10 cellular contexts compared by ENCODE assay signal in genomic region chr6:42140051-42140450, GRCh38. TPM values are rescaled to one million over a fixed set of nuclear protein-coding genes. Genes with fewer than 3 reads are reported as not detected.
DNase-seq lines count a peak whose midpoint lies in the region; ATAC-seq, FAIRE-seq and TF ChIP-seq lines count a peak whose summit lies in the region.
"Had no signal": no experiment of that assay in that cellular context is flagged by ENCODE, and none has a peak within 500 bp of the region (broad histone marks: within the 10 kb centered on the region; RNA-seq: fewer than 3 reads in every experiment).

No MANE protein-coding gene starts in this region.

- H3K79me1 ChIP-seq in IMR-90 (ENCODE audit: low read depth in 1 of 2, low read length in 2 of 2): peaks cover 0 to 64% of the 10 kb centered on the region in 2 experiments; a peak in 2 of 4 replicates

- TF ChIP-seq EP300 in HepG2 (IDR thresholded peaks at IDR 0.05; ENCODE audit: low read depth in 2 of 2, low read length in 2 of 2) (no peak), HepG2 (CRISPR knock-in tag; IDR thresholded peaks at IDR 0.05; ENCODE audit: borderline replicate concordance) (no peak)

- H3K23ac ChIP-seq in IMR-90 (ENCODE audit: low read depth, low read length): peak overlapping the region; percentile 74

- no peak for TF ChIP-seq CTCF in IMR-90 (conservative IDR thresholded peaks at IDR 0.05; ENCODE audit: low read depth, low read length)
- TF ChIP-seq CTCF in HepG2 (CRISPR knock-in tag; IDR thresholded peaks at IDR 0.05): no peak

- peak overlapping the region; percentile 71 for H3K4ac ChIP-seq in IMR-90 (ENCODE audit: low read depth, low read length)

- H3K9me3 ChIP-seq in IMR-90 (ENCODE audit: control insufficient read depth, insufficient read depth, low read length): no peaks in the 10 kb centered on the region
- H3K9me3 ChIP-seq in HepG2 (ENCODE audit: low read length): no peaks in the 10 kb centered on the region

- H3K4me3 ChIP-seq in ACC112 (ENCODE audit: low read depth, low read length) (peak overlapping the region; percentile 89; the same call in 1 of the 2 replicates), IMR-90 (ENCODE audit: insufficient read depth, low read depth, low read length) (no peak overlapping the region), HepG2 (replicated peaks in 1 of 3; ENCODE audit: insufficient read depth in 1 of 3, low read depth in 2 of 3, low read length in 3 of 3) (no peak overlapping the region)

- H3K27me3 ChIP-seq in ACC112 (ENCODE audit: insufficient read depth, low read length) (no peaks in the 10 kb centered on the region), IMR-90 (ENCODE audit: control insufficient read depth, insufficient read depth, low read length) (no peaks in the 10 kb centered on the region), HepG2 (ENCODE audit: control insufficient read depth in 1 of 2, insufficient read depth in 2 of 2, low read length in 2 of 2) (no peaks in the 10 kb centered on the region; a peak in 1 of 5 replicates)

- H3K9me1 ChIP-seq in IMR-90 (ENCODE audit: insufficient read depth, low read length): peaks cover 29% of the 10 kb centered on the region

- CTCF ChIA-PET in IMR-90 (lab: Yijun Ruan, JAX) (interaction anchor here (1.1 kb wide), 1 partner anchor 16 kb away, joined by 3 read pairs; no protein-coding TSS in a partner anchor), HepG2 (lab: Yijun Ruan, JAX; ENCODE audit: low intra/inter-chr PET ratio, low total read pairs) (no interaction called here)

- H4K91ac ChIP-seq in IMR-90 (ENCODE audit: insufficient read depth, low read depth, low read length): peak overlapping the region; percentile 17; the same call in 1 of the 2 replicates

- H3K4me2 ChIP-seq in IMR-90 (ENCODE audit: low read depth, low read length): no peak overlapping the region
- no peak overlapping the region for H3K4me2 ChIP-seq in HepG2 (ENCODE audit: low read depth, low read length)

- H2AFZ ChIP-seq in ACC112 (ENCODE audit: low read length, unreplicated experiment) (no peak overlapping the region), IMR-90 (replicated peaks; ENCODE audit: low read length, poor library complexity) (peak overlapping the region; percentile 53), HepG2 (ENCODE audit: low read length) (no peak overlapping the region)

- ATAC-seq in IMR-90 (ENCODE audit: low read depth): no peak
- no peak for ATAC-seq in HepG2

- 0 out of 3 replicates have a peak overlapping the region, but pooled peaks have one; percentile 39 for H2BK15ac ChIP-seq in IMR-90 (ENCODE audit: low read depth, low read length)

- H4K20me1 ChIP-seq in IMR-90 (ENCODE audit: insufficient read depth, low read length) (no peaks in the 10 kb centered on the region), HepG2 (ENCODE audit: insufficient read depth, low read length) (no peaks in the 10 kb centered on the region)

- 77% methylated on average over 3 of the region's 5 CpGs; no CpG with 5 or more reads in 1 of the 2 experiments for WGBS in IMR-90 (ENCODE audit: extremely low coverage in 2 of 2, insufficient read length in 1 of 2), 2 experiments
- 58% methylated on average over 5 of the region's 5 CpGs for WGBS in HepG2 (ENCODE audit: low lambda C conversion rate)

- peak overlapping the region; percentile 67 for H2AK9ac ChIP-seq in IMR-90 (replicated peaks; ENCODE audit: low read depth, low read length, poor library complexity)

- POLR2A ChIA-PET in IMR-90 (lab: Charles Lee; ENCODE audit: unreplicated experiment) (interaction anchor here (0.6 kb wide), 1 partner anchor 27 kb away, joined by 6 read pairs; no protein-coding TSS in a partner anchor), HepG2 (lab: Yijun Ruan, JAX) (interaction anchor here (0.8 to 4.1 kb wide), 2 partner anchors 33 to 41 kb away, joined by 3 to 23 read pairs; no protein-coding TSS in a partner anchor)

- peak overlapping the region; percentile 18; the same call in 1 of the 2 replicates for H3K27ac ChIP-seq in ACC112 (ENCODE audit: low read depth, low read length)
- H3K27ac ChIP-seq in IMR-90 (ENCODE audit: insufficient read depth, low read length): no peak overlapping the region
- no peak overlapping the region for H3K27ac ChIP-seq in HepG2 (ENCODE audit: extremely low read length, insufficient read depth, low read length)

- H2BK120ac ChIP-seq in IMR-90 (ENCODE audit: low read depth, low read length): peak overlapping the region; percentile 30; the same call in 1 of the 2 replicates

- H3K79me2 ChIP-seq in ACC112 (ENCODE audit: control insufficient read depth, insufficient read depth, low read length, unreplicated experiment) (peaks cover 41% of the 10 kb centered on the region), HepG2 (ENCODE audit: insufficient read depth, low read length) (no peaks in the 10 kb centered on the region)

- no peak overlapping the region for H3K56ac ChIP-seq in IMR-90 (ENCODE audit: extremely low read depth, insufficient read depth, low read length)

- BruUV-seq in IMR-90 (replicated peaks; lab: Mats Ljungman, UMichigan): no TSS peak
- BruUV-seq in HepG2 (replicated peaks; lab: Mats Ljungman, UMichigan): no TSS peak

- DNase-seq in IMR-90 (no peak), UCSD-AML1 (lab: John Stamatoyannopoulos, UW; ENCODE audit: unreplicated experiment) (peak; percentile 63), HepG2 (ENCODE audit: low spot score) (no peak), iPS-NIHi11 (ENCODE audit: low spot score) (no peak), dermis blood vessel endothelial cell (no peak)
- no peak for DNase-seq in activated CD4-positive, CD25-positive, alpha-beta regulatory T cell treated with anti-CD3 and anti-CD28 coated beads, Interleukin-2, amount 50 U/mL, for 72 hours
- no peak for DNase-seq in stimulated activated CD4-positive, alpha-beta T cell treated with anti-CD3 and anti-CD28 coated beads, Interleukin-1b, Interleukin-23, amount 100 ng/mL, for 48 hours
- DNase-seq: NCI-H526 treated with DMSO at 0.1 percent for 48 hours had no signal

- peak overlapping the region; percentile 26; the same call in 1 of the 2 replicates for H2BK20ac ChIP-seq in IMR-90 (ENCODE audit: low read depth, low read length)

- H3K36me3 ChIP-seq in ACC112 (ENCODE audit: insufficient read depth, low read length): no peaks in the 10 kb centered on the region
- H3K36me3 ChIP-seq in IMR-90 (ENCODE audit: control insufficient read depth, insufficient read depth, low read length): no peaks in the 10 kb centered on the region
- no peaks in the 10 kb centered on the region for H3K36me3 ChIP-seq in HepG2 (replicated peaks in 1 of 2; ENCODE audit: control insufficient read depth in 1 of 2, insufficient read depth in 2 of 2, low read length in 2 of 2)

- H3K14ac ChIP-seq in IMR-90 (replicated peaks; ENCODE audit: low read depth, low read length): 0 out of 2 replicates have a peak overlapping the region, but pooled peaks have one; percentile 20

- H3K18ac ChIP-seq in IMR-90 (ENCODE audit: low read depth, low read length): no peak overlapping the region

- TF ChIP-seq RAD21 in IMR-90 (IDR thresholded peaks at IDR 0.05; ENCODE audit: low read length) (no peak), HepG2 (CRISPR knock-in tag; IDR thresholded peaks at IDR 0.05) (no peak)

- intact Hi-C loops in IMR-90 (cut with micrococcal nuclease): no loop called here
- intact Hi-C loops in HepG2 (cut with micrococcal nuclease; ENCODE audit: unreplicated experiment): no loop called here

- H3K9ac ChIP-seq in IMR-90 (ENCODE audit: low read depth, low read length): no peak overlapping the region
- no peak overlapping the region for H3K9ac ChIP-seq in HepG2 (ENCODE audit: insufficient read depth, low read depth, low read length)

- peak overlapping the region; percentile 2 for H2BK5ac ChIP-seq in IMR-90 (ENCODE audit: low read depth, low read length, poor library complexity, severe bottlenecking)

- no peak for FAIRE-seq in HepG2 (lab: Jason Lieb, UNC)

- dilution Hi-C loops in IMR-90 (cut with HindIII; ENCODE audit: low sequenced_read_pairs, unreplicated experiment): no loop called here

- peak overlapping the region; percentile 56; the same call in 1 of the 2 replicates for H2AK5ac ChIP-seq in IMR-90 (ENCODE audit: low read depth, low read length)

- H3K4me1 ChIP-seq in ACC112 (ENCODE audit: control insufficient read depth, insufficient read depth, low read length, unreplicated experiment): peaks cover 55% of the 10 kb centered on the region
- peaks cover 24% of the 10 kb centered on the region for H3K4me1 ChIP-seq in IMR-90 (ENCODE audit: control insufficient read depth, insufficient read depth, low read length)
- H3K4me1 ChIP-seq in HepG2 (ENCODE audit: insufficient read depth, low read length): peaks cover 69% of the 10 kb centered on the region

- no peak overlapping the region for H4K5ac ChIP-seq in IMR-90 (ENCODE audit: low read depth, low read length)

- TF ChIP-seq POLR2A in IMR-90 (IDR thresholded peaks at IDR 0.05; ENCODE audit: low read depth, low read length): no peak
- TF ChIP-seq POLR2A in HepG2 (IDR thresholded peaks at IDR 0.05; ENCODE audit: insufficient read depth in 1 of 2, low read depth in 2 of 2, low read length in 2 of 2): no peak

- in situ Hi-C loops in IMR-90 (cut with MboI; ENCODE audit: low sequenced_read_pairs): no loop called here
- in situ Hi-C loops in HepG2 (cut with HindIII; ENCODE audit: extremely low pct_ligation_motif_present, low pct_unique_long_range_greater_than_20kb): no loop called here

- H4K8ac ChIP-seq in IMR-90 (ENCODE audit: low read depth in 2 of 2, low read length in 2 of 2): peak overlapping the region in 1 of 2 experiments; percentile 9; a peak in 1 of 4 replicates

RNA-seq across cellular contexts. Expression of gene C6orf132, which starts 2.4 kb away (rescaled TPM):
- total RNA-seq in IMR-90 (2012; rRNA removed) (0.72 and 1.1 TPM in 2 replicates), HepG2 (2016; rRNA removed; fragmentation: Illumina TruSeq; extraction: Trizol) (1.5 and 3.0 TPM in 2 replicates), dermis blood vessel endothelial cell (under 0.01 TPM in 1 of 2 replicates, not detected in the other)
- polyA plus RNA-seq in IMR-90 (2012; rRNA removed) (1.7 and 1.8 TPM in 2 replicates), HepG2 (2011; rRNA removed) (0.78 and 0.85 TPM in 2 replicates)
- polyA plus RNA-seq in IMR-90 (2012; cell fraction: cytosol; rRNA removed): 1.6 and 1.7 TPM in 2 replicates
- polyA plus RNA-seq in IMR-90 (2012; cell fraction: nucleus; rRNA removed; ENCODE audit: low replicate concordance): 3.0 and 3.3 TPM in 2 replicates
- total RNA-seq in HepG2 (2016; cell fraction: cytosol; rRNA removed; fragmentation: Illumina TruSeq; extraction: Trizol; ENCODE audit: low read depth): 3.8 and 6.3 TPM in 2 replicates
- total RNA-seq in HepG2 (2016; cell fraction: insoluble cytoplasmic fraction; rRNA removed; fragmentation: Illumina TruSeq; extraction: Trizol): 1.5 and 2.5 TPM in 2 replicates
- total RNA-seq in HepG2 (2016; cell fraction: membrane; rRNA removed; fragmentation: Illumina TruSeq; extraction: Trizol): 5.3 and 6.4 TPM in 2 replicates
- 0.78 and 1.4 TPM in 2 replicates for total RNA-seq in HepG2 (2016; cell fraction: nucleus; rRNA removed; fragmentation: Illumina TruSeq; extraction: Trizol)
- 0.46 and 0.76 TPM in 2 replicates for polyA plus RNA-seq in HepG2 (2011; cell fraction: cytosol; rRNA removed)
- 0.88 and 1.0 TPM in 2 replicates for polyA plus RNA-seq in HepG2 (2011; cell fraction: nucleus; rRNA removed)
- 0.83 and 1.1 TPM in 2 replicates for polyA plus RNA-seq in HepG2 (2012)
- 7.0 and 9.3 TPM in 2 replicates for polyA plus RNA-seq in HepG2 (2016; cell fraction: cytosol; fragmentation: Illumina TruSeq; extraction: Trizol; ENCODE audit: low read depth)
- polyA plus RNA-seq in HepG2 (2016; cell fraction: insoluble cytoplasmic fraction; fragmentation: Illumina TruSeq; extraction: Trizol; ENCODE audit: low read depth): 1.6 and 3.8 TPM in 2 replicates
- 6.1 and 6.6 TPM in 2 replicates for polyA plus RNA-seq in HepG2 (2016; cell fraction: membrane; fragmentation: Illumina TruSeq; extraction: Trizol; ENCODE audit: low read depth)
- polyA plus RNA-seq in HepG2 (2016; cell fraction: nucleus; fragmentation: Illumina TruSeq; extraction: Trizol; ENCODE audit: insufficient read depth, low read depth): 1.1 and 1.6 TPM in 2 replicates
- 0.30 and 0.56 TPM in 2 replicates for polyA minus RNA-seq in HepG2 (2011; rRNA and poly(A)+ RNA removed; ENCODE audit: low replicate concordance)
- 0.97 TPM in 1 of 2 replicates, not detected in the other for polyA minus RNA-seq in HepG2 (2011; cell fraction: cytosol; rRNA and poly(A)+ RNA removed)
- polyA minus RNA-seq in HepG2 (2011; cell fraction: nucleus; rRNA and poly(A)+ RNA removed): 0.50 and 0.64 TPM in 2 replicates

RNA-seq across cellular contexts. Expression of gene GUCA1A, which starts 33.1 kb away (rescaled TPM):
- total RNA-seq in IMR-90 (2012; rRNA removed): under 0.01 and 0.18 TPM in 2 replicates
- 0.32 and 0.34 TPM in 2 replicates for polyA plus RNA-seq in IMR-90 (2012; rRNA removed)
- polyA plus RNA-seq in IMR-90 (2012; cell fraction: cytosol; rRNA removed): 0.50 and 0.60 TPM in 2 replicates
- 0.12 and 0.18 TPM in 2 replicates for polyA plus RNA-seq in IMR-90 (2012; cell fraction: nucleus; rRNA removed; ENCODE audit: low replicate concordance)
- total RNA-seq in HepG2 (2016; rRNA removed; fragmentation: Illumina TruSeq; extraction: Trizol): not detected in 2 replicates
- total RNA-seq in HepG2 (2016; cell fraction: cytosol; rRNA removed; fragmentation: Illumina TruSeq; extraction: Trizol; ENCODE audit: low read depth): not detected in 2 replicates
- total RNA-seq in HepG2 (2016; cell fraction: insoluble cytoplasmic fraction; rRNA removed; fragmentation: Illumina TruSeq; extraction: Trizol): not detected in 2 replicates
- total RNA-seq in HepG2 (2016; cell fraction: membrane; rRNA removed; fragmentation: Illumina TruSeq; extraction: Trizol): not detected in 2 replicates
- total RNA-seq in HepG2 (2016; cell fraction: nucleus; rRNA removed; fragmentation: Illumina TruSeq; extraction: Trizol): not detected in 2 replicates
- not detected in 2 replicates for polyA plus RNA-seq in HepG2 (2011; rRNA removed)
- not detected in 2 replicates for polyA plus RNA-seq in HepG2 (2011; cell fraction: cytosol; rRNA removed)
- polyA plus RNA-seq in HepG2 (2011; cell fraction: nucleus; rRNA removed): not detected in 2 replicates
- polyA plus RNA-seq in HepG2 (2012): not detected in 2 replicates
- not detected in 2 replicates for polyA plus RNA-seq in HepG2 (2016; cell fraction: cytosol; fragmentation: Illumina TruSeq; extraction: Trizol; ENCODE audit: low read depth)
- polyA plus RNA-seq in HepG2 (2016; cell fraction: insoluble cytoplasmic fraction; fragmentation: Illumina TruSeq; extraction: Trizol; ENCODE audit: low read depth): not detected in 2 replicates
- not detected in 2 replicates for polyA plus RNA-seq in HepG2 (2016; cell fraction: membrane; fragmentation: Illumina TruSeq; extraction: Trizol; ENCODE audit: low read depth)
- polyA plus RNA-seq in HepG2 (2016; cell fraction: nucleus; fragmentation: Illumina TruSeq; extraction: Trizol; ENCODE audit: insufficient read depth, low read depth): not detected in 2 replicates
- polyA minus RNA-seq in HepG2 (2011; rRNA and poly(A)+ RNA removed; ENCODE audit: low replicate concordance): not detected in 2 replicates
- polyA minus RNA-seq in HepG2 (2011; cell fraction: cytosol; rRNA and poly(A)+ RNA removed): not detected in 2 replicates
- not detected in 2 replicates for polyA minus RNA-seq in HepG2 (2011; cell fraction: nucleus; rRNA and poly(A)+ RNA removed)
- not detected in 2 replicates for total RNA-seq in dermis blood vessel endothelial cell
- total RNA-seq: activated CD8-positive, alpha-beta memory T cell treated with anti-CD3 and anti-CD28 coated beads for 36 hours had no signal

RNA-seq across cellular contexts. Expression of gene GUCA1B, which starts 54.7 kb away (rescaled TPM):
- total RNA-seq in IMR-90 (2012; rRNA removed) (under 0.01 and 0.18 TPM in 2 replicates), HepG2 (2016; rRNA removed; fragmentation: Illumina TruSeq; extraction: Trizol) (0.31 and 0.75 TPM in 2 replicates), dermis blood vessel endothelial cell (1.0 TPM in 1 of 2 replicates, not detected in the other)
- polyA plus RNA-seq in IMR-90 (2012; rRNA removed) (0.60 and 1.0 TPM in 2 replicates), HepG2 (2011; rRNA removed) (0.58 and 0.74 TPM in 2 replicates)
- polyA plus RNA-seq in IMR-90 (2012; cell fraction: cytosol; rRNA removed): 0.21 and 0.42 TPM in 2 replicates
- polyA plus RNA-seq in IMR-90 (2012; cell fraction: nucleus; rRNA removed; ENCODE audit: low replicate concordance): 0.94 and 1.4 TPM in 2 replicates
- not detected in 2 replicates for total RNA-seq in HepG2 (2016; cell fraction: cytosol; rRNA removed; fragmentation: Illumina TruSeq; extraction: Trizol; ENCODE audit: low read depth)
- total RNA-seq in HepG2 (2016; cell fraction: insoluble cytoplasmic fraction; rRNA removed; fragmentation: Illumina TruSeq; extraction: Trizol): 0.22 and 0.26 TPM in 2 replicates
- total RNA-seq in HepG2 (2016; cell fraction: membrane; rRNA removed; fragmentation: Illumina TruSeq; extraction: Trizol): 0.28 TPM in 1 of 2 replicates, not detected in the other
- 0.34 and 0.47 TPM in 2 replicates for total RNA-seq in HepG2 (2016; cell fraction: nucleus; rRNA removed; fragmentation: Illumina TruSeq; extraction: Trizol)
- 0.23 and 0.40 TPM in 2 replicates for polyA plus RNA-seq in HepG2 (2011; cell fraction: cytosol; rRNA removed)
- 2.1 and 2.6 TPM in 2 replicates for polyA plus RNA-seq in HepG2 (2011; cell fraction: nucleus; rRNA removed)
- polyA plus RNA-seq in HepG2 (2012): 0.72 and 1.5 TPM in 2 replicates
- not detected in 2 replicates for polyA plus RNA-seq in HepG2 (2016; cell fraction: cytosol; fragmentation: Illumina TruSeq; extraction: Trizol; ENCODE audit: low read depth)
- polyA plus RNA-seq in HepG2 (2016; cell fraction: insoluble cytoplasmic fraction; fragmentation: Illumina TruSeq; extraction: Trizol; ENCODE audit: low read depth): 0.38 and 0.50 TPM in 2 replicates
- 0.17 and 0.26 TPM in 2 replicates for polyA plus RNA-seq in HepG2 (2016; cell fraction: membrane; fragmentation: Illumina TruSeq; extraction: Trizol; ENCODE audit: low read depth)
- 0.89 and 2.5 TPM in 2 replicates for polyA plus RNA-seq in HepG2 (2016; cell fraction: nucleus; fragmentation: Illumina TruSeq; extraction: Trizol; ENCODE audit: insufficient read depth, low read depth)
- polyA minus RNA-seq in HepG2 (2011; rRNA and poly(A)+ RNA removed; ENCODE audit: low replicate concordance): 0.19 and 0.26 TPM in 2 replicates
- polyA minus RNA-seq in HepG2 (2011; cell fraction: cytosol; rRNA and poly(A)+ RNA removed): not detected in 2 replicates
- 0.90 and 0.99 TPM in 2 replicates for polyA minus RNA-seq in HepG2 (2011; cell fraction: nucleus; rRNA and poly(A)+ RNA removed)
